8 cellular contexts compared by ENCODE assay signal in genomic region chr2:234952270-234953115, GRCh38. TPM values are rescaled to one million over a fixed set of nuclear protein-coding genes. Genes with fewer than 3 reads are reported as not detected.
A peak's percentile ranks its signal among the peaks of the same experiment; 100 is the strongest.
DNase-seq lines count a peak whose midpoint lies in the region; ATAC-seq and FAIRE-seq lines count a peak whose summit lies in the region.

No MANE protein-coding gene starts in this region.

- peaks cover 58% of the 10 kb centered on the region for H3K27me3 Mint-ChIP-seq in activated naive CD4-positive, alpha-beta T cell treated with anti-CD3 and anti-CD28 coated beads for 36 hours (ENCODE audit: low read depth)

- no peaks in the 10 kb centered on the region for H3K9me3 Mint-ChIP-seq in activated naive CD4-positive, alpha-beta T cell treated with anti-CD3 and anti-CD28 coated beads for 36 hours

- H3K4me1 Mint-ChIP-seq in activated naive CD4-positive, alpha-beta T cell treated with anti-CD3 and anti-CD28 coated beads for 36 hours (ENCODE audit: low read depth), result peaks cover 7% of the 10 kb centered on the region

- CTCF ChIA-PET in activated naive CD4-positive, alpha-beta T cell treated with anti-CD3 and anti-CD28 coated beads for 36 hours (lab: Charles Lee), result no interaction called here

- no peaks in the 10 kb centered on the region for H3K36me3 Mint-ChIP-seq in activated naive CD4-positive, alpha-beta T cell treated with anti-CD3 and anti-CD28 coated beads for 36 hours (ENCODE audit: low read depth)

- no peaks in the 10 kb centered on the region for H3K9me3 ChIP-seq in adipocyte (ENCODE audit: control insufficient read depth, low read length)

- H3K27me3 ChIP-seq in adipocyte (replicated peaks; ENCODE audit: control insufficient read depth, insufficient read depth, low read length), result no peaks in the 10 kb centered on the region

- no peak for DNase-seq in activated naive CD4-positive, alpha-beta T cell treated with anti-CD3 and anti-CD28 coated beads for 36 hours
- no peak for DNase-seq in activated naive CD4-positive, alpha-beta T cell (lab: John Stamatoyannopoulos, UW)
- peak; percentile 55 for DNase-seq in adipocyte (ENCODE audit: low read depth)
- no peak for DNase-seq in skeletal muscle cell (ENCODE audit: low read depth)
- no peak for DNase-seq in HTR-8/SVneo (ENCODE audit: insufficient read length, low spot score)
- DNase-seq in inferior parietal cortex (ENCODE audit: extremely low spot score), result no peak

- ATAC-seq in GM18858 (IDR thresholded peaks at IDR 0.05; ENCODE audit: unreplicated experiment), result no peak

- H3K36me3 ChIP-seq in adipocyte (ENCODE audit: control insufficient read depth, insufficient read depth, low read length, severe bottlenecking), result peaks cover 6% of the 10 kb centered on the region

- H3K9ac ChIP-seq in adipocyte (ENCODE audit: low read length), result peak overlapping the region; percentile 97

- FAIRE-seq in HTR-8/SVneo (lab: Jason Lieb, UNC), result no peak

- peak overlapping the region; percentile 61 for H3K4me3 Mint-ChIP-seq in activated naive CD4-positive, alpha-beta T cell treated with anti-CD3 and anti-CD28 coated beads for 36 hours

- peaks cover 30% of the 10 kb centered on the region for H3K4me1 ChIP-seq in adipocyte (ENCODE audit: control insufficient read depth, insufficient read depth, low read length)

- H3K27ac Mint-ChIP-seq in activated naive CD4-positive, alpha-beta T cell treated with anti-CD3 and anti-CD28 coated beads for 36 hours, result no peak overlapping the region

- H3K4me3 ChIP-seq in adipocyte (ENCODE audit: low read length), result peak overlapping the region; percentile 93
- peak overlapping the region; percentile 77 for H3K4me3 ChIP-seq in iPS-11a (ENCODE audit: low read depth, low read length)
- peak overlapping the region; percentile 84 for H3K4me3 ChIP-seq in skeletal muscle cell (ENCODE audit: low read depth, low read length)

- intact Hi-C loops in activated naive CD4-positive, alpha-beta T cell treated with anti-CD3 and anti-CD28 coated beads for 36 hours (cut with micrococcal nuclease), result no loop called here

RNA-seq across cellular contexts. Expression of gene SH3BP4, which starts 0.7 kb away (rescaled TPM):
- under 1 TPM; 0.42 to 0.64 TPM for total RNA-seq in activated naive CD4-positive, alpha-beta T cell treated with anti-CD3 and anti-CD28 coated beads for 36 hours
